In the genomic region with DNA sequence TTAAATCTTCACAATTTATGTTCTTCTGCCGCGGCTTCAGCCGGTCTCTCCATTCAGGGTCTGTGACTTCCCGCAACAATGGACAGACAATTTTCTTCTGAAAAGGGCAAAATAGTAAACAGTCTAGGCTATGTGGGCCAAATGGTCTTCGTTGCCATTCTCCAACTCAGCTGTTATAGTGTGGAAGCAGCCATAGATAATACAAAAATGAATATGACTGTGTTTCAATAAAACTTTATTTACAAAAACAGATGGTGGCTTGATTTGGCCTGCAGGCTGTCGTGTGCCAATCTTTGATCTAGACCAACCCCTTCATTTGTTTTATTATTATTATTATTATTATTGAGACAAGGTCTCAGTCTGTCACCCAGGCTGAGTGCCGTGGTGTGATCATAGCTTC, we compare ENCODE assay signal across 7 cellular contexts.
"Had no signal": no experiment of that assay in that cellular context is flagged by ENCODE, and none has a peak within 500 bp of the region (broad histone marks: within the 10 kb centered on the region; RNA-seq: fewer than 3 reads in every experiment).

No MANE protein-coding gene starts in this region.

- H3K27ac Mint-ChIP-seq: IgD-negative memory B cell had no signal

- DNase-seq: GOT3, H7, HCEC 1CT, Kasumi-1, KG1 had no signal

- H3K27ac ChIP-seq: HL-60 had no signal

- H3K27me3 Mint-ChIP-seq: IgD-negative memory B cell had no signal

- H3K4me1 Mint-ChIP-seq: IgD-negative memory B cell had no signal

- H3K4me3 Mint-ChIP-seq: IgD-negative memory B cell had no signal
